ENCODE assay signal across 8 cellular contexts in the genomic region with DNA sequence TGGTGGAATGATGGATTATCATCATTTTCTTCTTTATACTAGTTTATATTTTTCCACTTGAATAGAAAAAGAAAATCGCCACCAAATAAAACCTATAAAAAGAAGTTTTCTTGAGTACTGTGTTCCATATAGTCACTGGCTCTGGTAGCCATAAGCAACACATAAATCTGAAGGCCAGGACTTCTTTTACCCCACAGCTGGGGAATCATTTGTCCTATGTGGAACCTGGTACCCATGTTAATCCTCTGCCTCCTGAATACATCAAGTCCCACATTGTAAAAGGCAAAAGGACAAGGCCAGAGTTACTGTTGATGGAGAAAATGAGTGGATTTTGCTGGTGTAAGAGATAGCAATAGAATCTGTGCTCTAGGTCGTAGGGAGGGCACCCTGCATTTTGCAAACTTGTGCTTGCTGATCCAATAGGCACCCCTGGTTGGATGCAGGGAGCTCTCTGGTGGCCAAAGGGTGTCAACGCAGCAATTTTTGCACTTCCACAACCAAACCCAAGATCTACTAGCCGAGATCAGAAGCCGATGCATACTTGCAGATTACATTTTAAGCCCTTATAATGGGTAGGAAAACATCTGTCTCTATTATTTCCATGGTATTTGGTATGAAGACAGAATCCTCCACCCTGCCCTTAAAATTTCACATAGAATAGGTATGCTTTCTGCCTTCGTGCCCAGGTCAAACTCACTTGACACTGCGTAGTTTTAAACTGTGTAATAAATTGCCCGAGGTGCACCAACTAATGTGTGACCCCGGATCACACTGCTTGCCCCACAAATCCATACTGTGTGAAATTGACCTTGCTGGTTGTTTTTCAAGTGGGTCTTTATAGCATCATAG.
DNase-seq lines count a peak whose midpoint lies in the region; ATAC-seq and TF ChIP-seq lines count a peak whose summit lies in the region.

No MANE protein-coding gene starts in this region.

- TF ChIP-seq CTCF in Caco-2 (IDR thresholded peaks at IDR 0.05; ENCODE audit: insufficient read depth in 1 of 2, low read depth in 1 of 2, low read length in 1 of 2, severe bottlenecking in 1 of 2, unreplicated experiment in 1 of 2), result peak; percentile 39 to 75
- peak; percentile 23 to 65 (median 57) for TF ChIP-seq CTCF in body of pancreas (IDR thresholded peaks at IDR 0.05)

- POLR2A ChIA-PET in Caco-2 (lab: Charles Lee), result no interaction called here

- no TSS peak for BruUV-seq in Caco-2 (replicated peaks; lab: Mats Ljungman, UMichigan)

- no peaks in the 10 kb centered on the region for H3K9me3 Mint-ChIP-seq in Caco-2 (ENCODE audit: unreplicated experiment)

- DNase-seq in Caco-2, result peak; percentile 46 to 50
- DNase-seq in Jurkat, Clone E6-1 (ENCODE audit: low read depth, low spot score), result peak; percentile 18
- peak; percentile 75 for DNase-seq in OCI-M1 (lab: John Stamatoyannopoulos, UW)
- peak; percentile 47 to 65 (median 56) for DNase-seq in body of pancreas
- peak; percentile 71 for DNase-seq in iris pigment epithelial cell (ENCODE audit: low read depth)
- DNase-seq in stimulated activated CD4-positive, alpha-beta T cell treated with anti-CD3 and anti-CD28 coated beads, Interleukin-15, amount 100 ng/mL, for 48 hours (ENCODE audit: low read depth in 2 of 2), result peak; percentile 13 to 16

- H3K4me1 Mint-ChIP-seq in Caco-2 (ENCODE audit: low read depth, unreplicated experiment), result peaks cover 8% of the 10 kb centered on the region

- no peak overlapping the region for H3K27ac ChIP-seq in body of pancreas

- no peak overlapping the region for H3K27ac Mint-ChIP-seq in Caco-2 (ENCODE audit: unreplicated experiment)

- no peak for TF ChIP-seq POLR2A in body of pancreas (IDR thresholded peaks at IDR 0.05)

- no peak overlapping the region for H3K4me3 Mint-ChIP-seq in Caco-2 (ENCODE audit: unreplicated experiment)

- CTCF ChIA-PET in Caco-2 (lab: Charles Lee), result interaction anchor here (0.6 to 1.1 kb wide), 4 partner anchors 9 to 508 kb away, joined by 3 to 7 read pairs (median 4); no protein-coding TSS in a partner anchor

- intact Hi-C loops in Caco-2 (cut with micrococcal nuclease; ENCODE audit: unreplicated experiment), result loop anchor here (1.0 kb wide), 4 partner anchors 56 to 349 kb away; no protein-coding TSS in a partner anchor
- intact Hi-C loops in body of pancreas (cut with DNase I), result no loop called here

- peaks cover 10% of the 10 kb centered on the region for H3K4me1 ChIP-seq in Caco-2
- H3K4me1 ChIP-seq in body of pancreas, result peaks cover 19% of the 10 kb centered on the region

- H3K9me3 ChIP-seq in Caco-2, result no peaks in the 10 kb centered on the region
- no peaks in the 10 kb centered on the region for H3K9me3 ChIP-seq in body of pancreas

- ATAC-seq in GM19351 (IDR thresholded peaks at IDR 0.05; ENCODE audit: unreplicated experiment) (peak; percentile 73), body of pancreas (peak; percentile 71), HG03097 (IDR thresholded peaks at IDR 0.05; ENCODE audit: low FRiP score, unreplicated experiment) (no peak)

- WGBS in body of pancreas, 2 donors, result 37 to 46% methylated on average over 7 to 9 of the region's 9 CpGs

- H3K4me3 ChIP-seq in Caco-2 (ENCODE audit: low read depth, low read length) (no peak overlapping the region), body of pancreas (no peak overlapping the region)
- H3K4me3 ChIP-seq in Jurkat, Clone E6-1 (ENCODE audit: low read length), result no peak overlapping the region

- H3K27me3 Mint-ChIP-seq in Caco-2 (ENCODE audit: insufficient read depth, unreplicated experiment), result no peaks in the 10 kb centered on the region

- no peaks in the 10 kb centered on the region; the same call in 1 of the 2 replicates for H3K27me3 ChIP-seq in Caco-2 (replicated peaks; ENCODE audit: control insufficient read depth, insufficient read depth, low read length)
- no peaks in the 10 kb centered on the region for H3K27me3 ChIP-seq in body of pancreas

- H3K36me3 ChIP-seq in Caco-2 (ENCODE audit: control insufficient read depth, insufficient read depth, low read length) (no peaks in the 10 kb centered on the region), body of pancreas (replicated peaks in 1 of 2; ENCODE audit: insufficient read depth in 1 of 2, low read depth in 2 of 2) (no peaks in the 10 kb centered on the region)

- peaks cover 5% of the 10 kb centered on the region for H3K36me3 Mint-ChIP-seq in Caco-2 (ENCODE audit: insufficient read depth, unreplicated experiment)

Comparison
In these comparisons a context has a peak if more than half of its experiments do, and no peak if none do; other contexts are left out.
1. DNase-seq: peak in every context shown above with its lines; median percentile 75 in OCI-M1; 71 in iris pigment epithelial cell; 56 in body of pancreas; 48 in Caco-2; 18 in Jurkat, Clone E6-1; 14 in stimulated activated CD4-positive, alpha-beta T cell treated with anti-CD3 and anti-CD28 coated beads, Interleukin-15, amount 100 ng/mL, for 48 hours.